1 cellular context compared by ENCODE assay signal in genomic region chr18:27585602-27586173, GRCh38.
TF ChIP-seq lines count a peak whose summit lies in the region.

No MANE protein-coding gene starts in this region.

TF ChIP-seq in H1, 55 proteins besides CTCF, POLR2A, EP300 and RAD21:
- TF ChIP-seq BCL11A (IDR thresholded peaks at IDR 0.05; ENCODE audit: low read depth in 2 of 2, low read length in 2 of 2) (no peak), SP2 (IDR thresholded peaks at IDR 0.05; ENCODE audit: low read length) (no peak), SP1 (IDR thresholded peaks at IDR 0.05; ENCODE audit: low read depth, low read length) (no peak), SIN3A (conservative IDR thresholded peaks at IDR 0.05 in 1 of 2, IDR thresholded peaks at IDR 0.05 in 1 of 2; ENCODE audit: low read depth in 1 of 2, low read length in 2 of 2) (no peak), ATF2 (IDR thresholded peaks at IDR 0.05; ENCODE audit: low read length) (no peak), NRF1 (IDR thresholded peaks at IDR 0.05; ENCODE audit: low read depth, low read length) (no peak), JUN (IDR thresholded peaks at IDR 0.05; ENCODE audit: low read depth, low read length) (no peak), POLR2AphosphoS5 (IDR thresholded peaks at IDR 0.05; ENCODE audit: low read depth, low read length) (no peak), RNF2 (IDR thresholded peaks at IDR 0.05; ENCODE audit: borderline replicate concordance, low read depth, low read length, missing control alignments, poor library complexity, severe bottlenecking) (no peak), YY1 (IDR thresholded peaks at IDR 0.05; ENCODE audit: low read depth, low read length) (no peak), CREB1 (IDR thresholded peaks at IDR 0.05) (no peak), CTBP2 (IDR thresholded peaks at IDR 0.05; ENCODE audit: borderline replicate concordance, insufficient read depth, insufficient read length, low read length) (no peak), EZH2 (IDR thresholded peaks at IDR 0.05; ENCODE audit: low read depth, low read length, severe bottlenecking) (no peak), RFX5 (IDR thresholded peaks at IDR 0.05; ENCODE audit: borderline replicate concordance, low read depth, low read length) (no peak), ZNF274 (IDR thresholded peaks at IDR 0.05; ENCODE audit: borderline replicate concordance, extremely low read depth, low read length) (no peak)
